In genomic region chr16:75588716-75589115, GRCh38 we compare ENCODE assay signal across 19 cellular contexts. TPM values are rescaled to one million over a fixed set of nuclear protein-coding genes. Genes with fewer than 3 reads are reported as not detected.
DNase-seq lines count a peak whose midpoint lies in the region; ATAC-seq and TF ChIP-seq lines count a peak whose summit lies in the region.
"Had no signal": no experiment of that assay in that cellular context is flagged by ENCODE, and none has a peak within 500 bp of the region (broad histone marks: within the 10 kb centered on the region; RNA-seq: fewer than 3 reads in every experiment).

No MANE protein-coding gene starts in this region.

- no peak overlapping the region for H3K23ac ChIP-seq in H9 (ENCODE audit: insufficient read length, low read depth, low read length)

- TF ChIP-seq CTCF in H9 (conservative IDR thresholded peaks at IDR 0.05) (no peak), smooth muscle cell (IDR thresholded peaks at IDR 0.05; ENCODE audit: borderline replicate concordance, insufficient read depth, poor library complexity, severe bottlenecking) (no peak)

- H3K27ac Mint-ChIP-seq in H9, result peak overlapping the region in 2 of 3 experiments; percentile 6 to 17; a peak in 2 of 7 replicates
- peak overlapping the region; percentile 62 for H3K27ac Mint-ChIP-seq in activated T-helper 17 cell treated with anti-CD3 and anti-CD28 coated beads, Interleukin-2, amount 50 U/mL, for 72 hours

- H3K9ac ChIP-seq in H9 (ENCODE audit: extremely low read depth, insufficient read length, low read length) (no peak overlapping the region), smooth muscle cell (ENCODE audit: low read depth) (no peak overlapping the region)

- H4K20me1 ChIP-seq in H9 (ENCODE audit: control insufficient read depth, insufficient read depth, insufficient read length), result no peaks in the 10 kb centered on the region
- H4K20me1 ChIP-seq in smooth muscle cell (ENCODE audit: low read depth), result no peaks in the 10 kb centered on the region

- H4K8ac ChIP-seq in H9 (replicated peaks; ENCODE audit: insufficient read length, low read depth, low read length), result no peak overlapping the region

- no peaks in the 10 kb centered on the region for H3K36me3 ChIP-seq in smooth muscle cell (ENCODE audit: low read depth)

- H2BK20ac ChIP-seq in H9 (ENCODE audit: low read depth, low read length, poor library complexity, severe bottlenecking), result no peak overlapping the region

- no peak overlapping the region for H3K56ac ChIP-seq in H9 (ENCODE audit: insufficient read length, low read depth, low read length)

- DNase-seq in H9, result no peak
- DNase-seq in left kidney (ENCODE audit: low read depth, low spot score), result peak; percentile 34
- DNase-seq in smooth muscle cell (lab: John Stamatoyannopoulos, UW; ENCODE audit: unreplicated experiment), result no peak
- no peak for DNase-seq in activated effector memory CD4-positive, alpha-beta T cell treated with anti-CD3 and anti-CD28 coated beads, Interleukin-2, amount 50 U/mL, for 16 hours
- no peak for DNase-seq in left lobe of liver (ENCODE audit: low spot score)
- DNase-seq in NCI-H1048 (lab: John Stamatoyannopoulos, UW), result no peak
- DNase-seq: ACHN; CD8-positive, alpha-beta memory T cell; GOT3; MM.1S; NCI-H1092 treated with DMSO at 0.1 percent for 48 hours; NCI-H1694; NCI-H2081 treated with DMSO at 0.1 percent for 48 hours; NCI-H510A; NCI-H774; OCI-M1; SIG-M5 had no signal

- no CpG with 5 or more reads among the region's 4 CpGs for WGBS in H9 (ENCODE audit: extremely low coverage, insufficient read length, low lambda C conversion rate)
- 94% methylated on average over 4 of the region's 4 CpGs for WGBS in smooth muscle cell (ENCODE audit: low lambda C conversion rate)

- no peaks in the 10 kb centered on the region for H3K9me3 Mint-ChIP-seq in H9
- no peaks in the 10 kb centered on the region for H3K9me3 Mint-ChIP-seq in activated T-helper 17 cell treated with anti-CD3 and anti-CD28 coated beads, Interleukin-2, amount 50 U/mL, for 72 hours
- H3K9me3 Mint-ChIP-seq: CD8-positive, alpha-beta memory T cell had no signal

- H4K91ac ChIP-seq in H9 (ENCODE audit: insufficient read length, low read depth, low read length), result no peak overlapping the region

- peaks cover 22% of the 10 kb centered on the region for H3F3A ChIP-seq in smooth muscle cell (ENCODE audit: low read depth)

- H3K4me1 Mint-ChIP-seq in H9, result peaks cover 24 to 28% of the 10 kb centered on the region in 2 experiments
- H3K4me1 Mint-ChIP-seq in activated T-helper 17 cell treated with anti-CD3 and anti-CD28 coated beads, Interleukin-2, amount 50 U/mL, for 72 hours, result peaks cover 15% of the 10 kb centered on the region

- H3K9me3 ChIP-seq in H9 (ENCODE audit: control insufficient read depth, low read depth, low read length) (no peaks in the 10 kb centered on the region), smooth muscle cell (replicated peaks; ENCODE audit: low read depth) (no peaks in the 10 kb centered on the region)

- H3K79me2 ChIP-seq in H9 (ENCODE audit: insufficient read depth, low read length) (no peaks in the 10 kb centered on the region; the same call in 1 of the 2 replicates), smooth muscle cell (ENCODE audit: low read depth) (no peaks in the 10 kb centered on the region)

- H3K4me3 ChIP-seq in smooth muscle cell, result no peak overlapping the region

- ATAC-seq in activated T-helper 17 cell treated with anti-CD3 and anti-CD28 coated beads, Interleukin-2, amount 50 U/mL, for 72 hours (replicated peaks), result no peak
- ATAC-seq in left lobe of liver, result no peak

- H2AFZ ChIP-seq in H9 (ENCODE audit: low read length), result no peak overlapping the region
- H2AFZ ChIP-seq in smooth muscle cell (ENCODE audit: low read depth), result no peak overlapping the region

- no peak overlapping the region for H2BK5ac ChIP-seq in H9 (ENCODE audit: insufficient read length, low read length)

- H2BK15ac ChIP-seq in H9 (ENCODE audit: low read depth, low read length), result no peak overlapping the region

- no peaks in the 10 kb centered on the region for H3K27me3 Mint-ChIP-seq in H9 (ENCODE audit: low read depth)
- H3K27me3 Mint-ChIP-seq in activated T-helper 17 cell treated with anti-CD3 and anti-CD28 coated beads, Interleukin-2, amount 50 U/mL, for 72 hours, result no peaks in the 10 kb centered on the region
- H3K27me3 Mint-ChIP-seq: CD8-positive, alpha-beta memory T cell had no signal

- H2BK12ac ChIP-seq in H9 (ENCODE audit: insufficient read length, low read depth, low read length), result no peak overlapping the region

- H3K4ac ChIP-seq in H9 (ENCODE audit: low read depth, low read length), result no peak overlapping the region

- H3K27ac ChIP-seq in H9 (ENCODE audit: insufficient read length, low read depth, low read length), result no peak overlapping the region
- H3K27ac ChIP-seq in smooth muscle cell (ENCODE audit: low read depth), result peak overlapping the region; percentile 95

- no peak overlapping the region for H3K18ac ChIP-seq in H9 (ENCODE audit: insufficient read length, low read depth, low read length)

- H3K27me3 ChIP-seq in H9 (ENCODE audit: insufficient read depth, low read length) (no peaks in the 10 kb centered on the region), smooth muscle cell (ENCODE audit: low read depth) (no peaks in the 10 kb centered on the region)

- H3K14ac ChIP-seq in H9 (ENCODE audit: insufficient read depth, low read length), result no peak overlapping the region

- H3K23me2 ChIP-seq in H9 (ENCODE audit: insufficient read length, low read depth, low read length, poor library complexity, severe bottlenecking), result no peaks in the 10 kb centered on the region

- H4K5ac ChIP-seq in H9 (ENCODE audit: insufficient read length, low read depth, low read length), result no peak overlapping the region

- no peaks in the 10 kb centered on the region for H3K79me1 ChIP-seq in H9 (ENCODE audit: insufficient read depth, low read depth, low read length, poor library complexity, severe bottlenecking)

- H3K36me3 Mint-ChIP-seq in H9 (ENCODE audit: insufficient read depth in 1 of 3, low read depth in 3 of 3), result peaks cover 0 to 9% (median 7%) of the 10 kb centered on the region in 3 experiments; a peak in 4 of 7 replicates
- H3K36me3 Mint-ChIP-seq in activated T-helper 17 cell treated with anti-CD3 and anti-CD28 coated beads, Interleukin-2, amount 50 U/mL, for 72 hours (ENCODE audit: low read depth), result peaks cover 7% of the 10 kb centered on the region

- H3K4me1 ChIP-seq in H9 (ENCODE audit: insufficient read depth, low read length) (no peaks in the 10 kb centered on the region; the same call in 1 of the 2 replicates), smooth muscle cell (ENCODE audit: low read depth) (peaks cover 15% of the 10 kb centered on the region)

- no peak overlapping the region for H2AK5ac ChIP-seq in H9 (ENCODE audit: insufficient read length, low read length)

- H3K4me3 Mint-ChIP-seq in H9, result no peak overlapping the region
- no peak overlapping the region for H3K4me3 Mint-ChIP-seq in activated T-helper 17 cell treated with anti-CD3 and anti-CD28 coated beads, Interleukin-2, amount 50 U/mL, for 72 hours
- H3K4me3 Mint-ChIP-seq: CD8-positive, alpha-beta memory T cell had no signal

- H3K4me2 ChIP-seq in H9 (ENCODE audit: insufficient read depth, insufficient read length, low read length), result no peak overlapping the region
- no peak overlapping the region for H3K4me2 ChIP-seq in smooth muscle cell

- no peak overlapping the region for H2BK120ac ChIP-seq in H9 (ENCODE audit: low read depth, low read length, poor library complexity, severe bottlenecking)

- H3T11ph ChIP-seq in H9 (ENCODE audit: low read length), result no peak overlapping the region

RNA-seq across cellular contexts. Expression of gene GABARAPL2, which starts 22.5 kb away (rescaled TPM):
- total RNA-seq in H9 (2021) (60.5 and 62.6 TPM in 2 replicates), smooth muscle cell (89.9 and 90.6 TPM in 2 replicates), left lobe of liver (40.2 TPM)
- total RNA-seq in activated T-helper 17 cell treated with anti-CD3 and anti-CD28 coated beads, Interleukin-2, amount 50 U/mL, for 72 hours, result 10 to 100 TPM; 67.3 to 69.4 TPM
- polyA plus RNA-seq in smooth muscle cell, result 172 and 189 TPM in 2 replicates

RNA-seq across cellular contexts. Expression of gene TMEM231, which starts 32.7 kb away (rescaled TPM):
- total RNA-seq in H9 (2021) (3.4 and 5.2 TPM in 2 replicates), smooth muscle cell (11.8 and 20.9 TPM in 2 replicates), left lobe of liver (1.5 TPM)
- 1 to 10 TPM; 2.1 to 3.2 TPM for total RNA-seq in activated T-helper 17 cell treated with anti-CD3 and anti-CD28 coated beads, Interleukin-2, amount 50 U/mL, for 72 hours
- 13.4 and 17.0 TPM in 2 replicates for polyA plus RNA-seq in smooth muscle cell

RNA-seq across cellular contexts. Expression of gene ADAT1, which starts 34.4 kb away (rescaled TPM):
- 42.4 and 54.2 TPM in 2 replicates for total RNA-seq in H9 (2021)
- 10 to 100 TPM; 25.6 to 48.9 TPM for total RNA-seq in activated T-helper 17 cell treated with anti-CD3 and anti-CD28 coated beads, Interleukin-2, amount 50 U/mL, for 72 hours
- 27.8 and 35.9 TPM in 2 replicates for total RNA-seq in smooth muscle cell
- 13.4 and 19.5 TPM in 2 replicates for polyA plus RNA-seq in smooth muscle cell
- total RNA-seq in left lobe of liver, result 18.7 TPM

RNA-seq across cellular contexts. Expression of gene CHST5, which starts 52.8 kb away (rescaled TPM):
- 0.11 TPM in 1 of 2 replicates, not detected in the other for total RNA-seq in H9 (2021)
- not detected for total RNA-seq in activated T-helper 17 cell treated with anti-CD3 and anti-CD28 coated beads, Interleukin-2, amount 50 U/mL, for 72 hours
- not detected in 2 replicates for total RNA-seq in smooth muscle cell
- polyA plus RNA-seq in smooth muscle cell, result 0.35 TPM in 1 of 2 replicates, not detected in the other
- not detected for total RNA-seq in left lobe of liver
- total RNA-seq: CD8-positive, alpha-beta memory T cell; LHCN-M2 had no signal
- polyA plus RNA-seq: CD8-positive, alpha-beta memory T cell had no signal

RNA-seq across cellular contexts. Expression of gene KARS1, which starts 58.7 kb away (rescaled TPM):
- total RNA-seq in H9 (2021) (181 and 183 TPM in 2 replicates), smooth muscle cell (98.8 and 108 TPM in 2 replicates), left lobe of liver (41.2 TPM)
- 100 to 1,000 TPM; 153 to 269 TPM for total RNA-seq in activated T-helper 17 cell treated with anti-CD3 and anti-CD28 coated beads, Interleukin-2, amount 50 U/mL, for 72 hours
- 101 and 109 TPM in 2 replicates for polyA plus RNA-seq in smooth muscle cell
